ENCODE assay signal across 9 cellular contexts in genomic region chr17:69246726-69247375, GRCh38. TPM values are rescaled to one million over a fixed set of nuclear protein-coding genes. Genes with fewer than 3 reads are reported as not detected.
DNase-seq lines count a peak whose midpoint lies in the region; ATAC-seq, FAIRE-seq and TF ChIP-seq lines count a peak whose summit lies in the region.
"Had no signal": no experiment of that assay in that cellular context is flagged by ENCODE, and none has a peak within 500 bp of the region (broad histone marks: within the 10 kb centered on the region; RNA-seq: fewer than 3 reads in every experiment).

No MANE protein-coding gene starts in this region.

- WGBS in HepG2 (ENCODE audit: low lambda C conversion rate): 80% methylated on average over 4 of the region's 4 CpGs

- CTCF ChIA-PET in HepG2 (lab: Yijun Ruan, JAX; ENCODE audit: low intra/inter-chr PET ratio, low total read pairs): interaction anchor here (0.8 to 3.5 kb wide), 5 partner anchors 11 to 487 kb away, joined by 3 to 47 read pairs (median 4); no protein-coding TSS in a partner anchor

- no peak for FAIRE-seq in HepG2 (lab: Jason Lieb, UNC)

- H3K4me2 ChIP-seq in HepG2 (ENCODE audit: low read depth, low read length): no peak overlapping the region

- no peaks in the 10 kb centered on the region for H4K20me1 ChIP-seq in HepG2 (ENCODE audit: insufficient read depth, low read length)

- intact Hi-C loops in HepG2 (cut with micrococcal nuclease; ENCODE audit: unreplicated experiment): loop anchor here (1.0 to 5.0 kb wide), 2 partner anchors 473 to 715 kb away; no protein-coding TSS in a partner anchor

- no peaks in the 10 kb centered on the region for H3K9me3 ChIP-seq in HepG2 (ENCODE audit: low read length)
- H3K9me3 ChIP-seq: SJCRH30 had no signal

- DNase-seq in EL: peak; percentile 44
- peak; percentile 5 for DNase-seq in NCI-H526 treated with DMSO at 0.1 percent for 48 hours (lab: John Stamatoyannopoulos, UW)
- peak; percentile 4 for DNase-seq in central memory CD4-positive, alpha-beta T cell
- peak; percentile 62 for DNase-seq in HepG2 (ENCODE audit: low spot score)
- no peak for DNase-seq in T-helper 9 cell
- DNase-seq in activated CD4-positive, CD25-positive, alpha-beta regulatory T cell treated with anti-CD3 and anti-CD28 coated beads, Interleukin-2, amount 50 U/mL, for 72 hours: no peak
- no peak for DNase-seq in T1000 (lab: John Stamatoyannopoulos, UW)

- H3K79me2 ChIP-seq in HepG2 (ENCODE audit: insufficient read depth, low read length): no peaks in the 10 kb centered on the region

- in situ Hi-C loops in HepG2 (cut with HindIII; ENCODE audit: extremely low pct_ligation_motif_present, low pct_unique_long_range_greater_than_20kb): no loop called here

- POLR2A ChIA-PET in HepG2 (lab: Yijun Ruan, JAX): no interaction called here

- H3K27me3 ChIP-seq in HepG2 (ENCODE audit: control insufficient read depth in 1 of 2, insufficient read depth in 2 of 2, low read length in 2 of 2): no peaks in the 10 kb centered on the region

- no peak overlapping the region for H2AFZ ChIP-seq in HepG2 (ENCODE audit: low read length)

- TF ChIP-seq POLR2A in HepG2 (IDR thresholded peaks at IDR 0.05; ENCODE audit: insufficient read depth in 1 of 2, low read depth in 2 of 2, low read length in 2 of 2): no peak

- H3K27ac ChIP-seq in HepG2 (ENCODE audit: extremely low read length, insufficient read depth, low read length): no peak overlapping the region
- H3K27ac ChIP-seq: SJCRH30 had no signal

- peak; percentile 78 for TF ChIP-seq CTCF in HepG2 (CRISPR knock-in tag; IDR thresholded peaks at IDR 0.05)

- no peak overlapping the region for H3K4me3 ChIP-seq in HepG2 (replicated peaks in 1 of 3; ENCODE audit: insufficient read depth in 1 of 3, low read depth in 2 of 3, low read length in 3 of 3)
- H3K4me3 ChIP-seq: SJCRH30 had no signal

- no peaks in the 10 kb centered on the region for H3K4me1 ChIP-seq in HepG2 (ENCODE audit: insufficient read depth, low read length)
- H3K4me1 ChIP-seq: SJCRH30 had no signal

- no peak for TF ChIP-seq EP300 in HepG2 (IDR thresholded peaks at IDR 0.05; ENCODE audit: low read depth in 2 of 2, low read length in 2 of 2)
- no peak for TF ChIP-seq EP300 in HepG2 (CRISPR knock-in tag; IDR thresholded peaks at IDR 0.05; ENCODE audit: borderline replicate concordance)

- TF ChIP-seq RAD21 in HepG2 (CRISPR knock-in tag; IDR thresholded peaks at IDR 0.05): peak; percentile 69

- H3K9ac ChIP-seq in HepG2 (ENCODE audit: insufficient read depth, low read depth, low read length): no peak overlapping the region

- H3K36me3 ChIP-seq in HepG2 (replicated peaks in 1 of 2; ENCODE audit: control insufficient read depth in 1 of 2, insufficient read depth in 2 of 2, low read length in 2 of 2): peaks cover 0 to 1% of the 10 kb centered on the region in 2 experiments; a peak in 1 of 5 replicates
- H3K36me3 ChIP-seq: SJCRH30 had no signal

- ATAC-seq in HG02938 (IDR thresholded peaks at IDR 0.05; ENCODE audit: unreplicated experiment): peak; percentile 61
- ATAC-seq in HepG2: no peak; the same call in 2 of the 3 replicates

- no TSS peak for BruUV-seq in HepG2 (replicated peaks; lab: Mats Ljungman, UMichigan)

TF ChIP-seq in HepG2, 621 proteins besides CTCF, POLR2A, EP300 and RAD21 (continues in another document):
- TF ChIP-seq CEBPG (CRISPR knock-in tag; IDR thresholded peaks at IDR 0.05) (no peak), ZNF543 (CRISPR knock-in tag; IDR thresholded peaks at IDR 0.05) (no peak), ZNF224 (CRISPR knock-in tag; IDR thresholded peaks at IDR 0.05) (no peak), ZNF563 (CRISPR knock-in tag; IDR thresholded peaks at IDR 0.05) (no peak), TRIM24 (CRISPR knock-in tag; IDR thresholded peaks at IDR 0.05) (no peak), NR2C2 (CRISPR knock-in tag; IDR thresholded peaks at IDR 0.05; ENCODE audit: borderline replicate concordance) (no peak), KLF13 (CRISPR knock-in tag; IDR thresholded peaks at IDR 0.05) (no peak), ZNF674 (CRISPR knock-in tag; IDR thresholded peaks at IDR 0.05; ENCODE audit: low read depth) (no peak), MIXL1 (CRISPR knock-in tag; IDR thresholded peaks at IDR 0.05) (0 out of 2 replicates have a peak, but pooled peaks have one; percentile 19), ARID5B (CRISPR knock-in tag; IDR thresholded peaks at IDR 0.05) (0 out of 2 replicates have a peak, but pooled peaks have one; percentile 20), GATAD2A (CRISPR knock-in tag; IDR thresholded peaks at IDR 0.05) (0 out of 2 replicates have a peak, but pooled peaks have one; percentile 8), SIN3A (IDR thresholded peaks at IDR 0.05; ENCODE audit: borderline replicate concordance, low read depth, low read length) (no peak), CEBPB (IDR thresholded peaks at IDR 0.05; ENCODE audit: borderline replicate concordance, low read depth, low read length) (peak; percentile 23; the same call in 1 of the 2 replicates)
- TF ChIP-seq, protein P1, sequence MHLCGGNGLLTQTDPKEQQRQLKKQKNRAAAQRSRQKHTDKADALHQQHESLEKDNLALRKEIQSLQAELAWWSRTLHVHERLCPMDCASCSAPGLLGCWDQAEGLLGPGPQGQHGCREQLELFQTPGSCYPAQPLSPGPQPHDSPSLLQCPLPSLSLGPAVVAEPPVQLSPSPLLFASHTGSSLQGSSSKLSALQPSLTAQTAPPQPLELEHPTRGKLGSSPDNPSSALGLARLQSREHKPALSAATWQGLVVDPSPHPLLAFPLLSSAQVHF (CRISPR knock-in tag; IDR thresholded peaks at IDR 0.05): no peak
- TF ChIP-seq, protein P2, sequence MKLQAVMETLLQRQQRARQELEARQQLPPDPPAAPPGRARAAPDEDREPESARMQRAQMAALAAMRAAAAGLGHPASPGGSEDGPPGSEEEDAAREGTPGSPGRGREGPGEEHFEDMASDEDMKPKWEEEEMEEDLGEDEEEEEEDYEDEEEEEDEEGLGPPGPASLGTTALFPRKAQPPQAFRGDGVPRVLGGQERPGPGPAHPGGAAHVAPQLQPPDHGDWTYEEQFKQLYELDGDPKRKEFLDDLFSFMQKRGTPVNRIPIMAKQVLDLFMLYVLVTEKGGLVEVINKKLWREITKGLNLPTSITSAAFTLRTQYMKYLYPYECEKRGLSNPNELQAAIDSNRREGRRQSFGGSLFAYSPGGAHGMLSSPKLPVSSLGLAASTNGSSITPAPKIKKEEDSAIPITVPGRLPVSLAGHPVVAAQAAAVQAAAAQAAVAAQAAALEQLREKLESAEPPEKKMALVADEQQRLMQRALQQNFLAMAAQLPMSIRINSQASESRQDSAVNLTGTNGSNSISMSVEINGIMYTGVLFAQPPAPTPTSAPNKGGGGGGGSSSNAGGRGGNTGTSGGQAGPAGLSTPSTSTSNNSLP (IDR thresholded peaks at IDR 0.05; ENCODE audit: low read depth, low read length): peak; percentile 71

RNA-seq across cellular contexts. Expression of gene ABCA10, which starts 18.2 kb away (rescaled TPM):
- total RNA-seq in HepG2 (2016; rRNA removed; fragmentation: Illumina TruSeq; extraction: Trizol): 0.02 TPM in 1 of 2 replicates, not detected in the other
- 0.09 TPM in 1 of 2 replicates, not detected in the other for total RNA-seq in HepG2 (2016; cell fraction: cytosol; rRNA removed; fragmentation: Illumina TruSeq; extraction: Trizol; ENCODE audit: low read depth)
- 0.17 TPM in 1 of 2 replicates, not detected in the other for total RNA-seq in HepG2 (2016; cell fraction: insoluble cytoplasmic fraction; rRNA removed; fragmentation: Illumina TruSeq; extraction: Trizol)
- 0.28 and 0.53 TPM in 2 replicates for total RNA-seq in HepG2 (2016; cell fraction: membrane; rRNA removed; fragmentation: Illumina TruSeq; extraction: Trizol)
- total RNA-seq in HepG2 (2016; cell fraction: nucleus; rRNA removed; fragmentation: Illumina TruSeq; extraction: Trizol): 0.12 and 0.13 TPM in 2 replicates
- 0.08 and 0.12 TPM in 2 replicates for polyA plus RNA-seq in HepG2 (2011; rRNA removed)
- polyA plus RNA-seq in HepG2 (2011; cell fraction: cytosol; rRNA removed): not detected in 2 replicates
- 0.32 and 0.68 TPM in 2 replicates for polyA plus RNA-seq in HepG2 (2011; cell fraction: nucleus; rRNA removed)
- polyA plus RNA-seq in HepG2 (2012): 0.27 and 0.56 TPM in 2 replicates
- not detected in 2 replicates for polyA plus RNA-seq in HepG2 (2016; cell fraction: cytosol; fragmentation: Illumina TruSeq; extraction: Trizol; ENCODE audit: low read depth)
- polyA plus RNA-seq in HepG2 (2016; cell fraction: insoluble cytoplasmic fraction; fragmentation: Illumina TruSeq; extraction: Trizol; ENCODE audit: low read depth): not detected in 2 replicates
- not detected in 2 replicates for polyA plus RNA-seq in HepG2 (2016; cell fraction: membrane; fragmentation: Illumina TruSeq; extraction: Trizol; ENCODE audit: low read depth)
- polyA plus RNA-seq in HepG2 (2016; cell fraction: nucleus; fragmentation: Illumina TruSeq; extraction: Trizol; ENCODE audit: insufficient read depth, low read depth): 0.21 and 0.51 TPM in 2 replicates
- 0.14 and 0.19 TPM in 2 replicates for polyA minus RNA-seq in HepG2 (2011; rRNA and poly(A)+ RNA removed; ENCODE audit: low replicate concordance)
- not detected in 2 replicates for polyA minus RNA-seq in HepG2 (2011; cell fraction: cytosol; rRNA and poly(A)+ RNA removed)
- 1.2 and 1.5 TPM in 2 replicates for polyA minus RNA-seq in HepG2 (2011; cell fraction: nucleus; rRNA and poly(A)+ RNA removed)
- total RNA-seq: SJCRH30 had no signal

Comparison
In these comparisons a context has a peak if more than half of its experiments do, and no peak if none do; other contexts are left out.
1. DNase-seq: peak in EL (single experiment), NCI-H526 treated with DMSO at 0.1 percent for 48 hours (single experiment), central memory CD4-positive, alpha-beta T cell (single experiment) and HepG2 (single experiment); none in T-helper 9 cell (single experiment), activated CD4-positive, CD25-positive, alpha-beta regulatory T cell treated with anti-CD3 and anti-CD28 coated beads, Interleukin-2, amount 50 U/mL, for 72 hours (single experiment) and T1000 (single experiment).